Comparison of ENCODE assay signal across 8 cellular contexts in the genomic region with DNA sequence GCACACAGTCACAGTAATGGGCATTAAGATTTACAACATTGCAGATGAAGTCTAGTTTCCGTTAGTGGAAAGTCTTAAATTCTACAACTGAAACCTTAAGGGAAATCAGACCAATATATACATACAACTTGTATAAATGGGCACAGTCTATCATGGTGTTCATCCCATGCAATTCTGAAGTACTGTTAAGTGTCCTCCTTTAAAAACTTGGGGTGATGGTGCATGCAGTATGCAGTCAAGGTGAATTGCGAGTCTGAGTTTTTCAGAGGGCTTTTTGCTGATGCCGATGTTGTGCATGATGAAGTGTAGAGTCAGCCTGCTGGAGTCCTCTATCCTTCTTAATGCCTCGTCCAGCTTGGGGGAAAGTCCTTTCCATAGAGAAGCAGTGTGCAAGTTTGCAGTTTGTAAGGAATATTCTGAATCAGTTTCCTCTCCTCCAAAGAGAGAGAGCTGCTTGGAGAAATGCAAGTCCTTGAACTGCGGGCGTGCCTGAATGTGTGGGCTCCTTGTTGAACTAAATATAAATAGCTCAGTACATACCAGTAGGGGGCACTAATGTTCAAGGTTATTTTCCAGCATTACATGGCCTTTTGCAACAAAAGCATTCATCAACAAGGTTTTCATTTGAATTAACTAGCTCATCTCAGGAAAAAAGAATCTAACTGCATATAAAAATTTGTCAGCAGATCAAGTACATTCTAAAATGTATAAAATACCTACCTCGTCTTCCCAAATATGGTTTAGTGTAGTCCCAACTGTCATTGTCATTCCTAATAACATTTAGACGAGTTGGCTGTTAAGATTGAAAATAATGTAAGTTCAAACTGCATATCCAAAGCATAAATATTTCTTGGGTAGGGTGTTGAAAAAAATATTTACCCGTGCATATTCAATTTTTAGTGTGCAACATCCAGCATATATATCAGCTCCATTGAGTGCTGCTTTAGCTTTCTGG. TPM values are rescaled to one million over a fixed set of nuclear protein-coding genes. Genes with fewer than 3 reads are reported as not detected.
DNase-seq lines count a peak whose midpoint lies in the region; ATAC-seq and TF ChIP-seq lines count a peak whose summit lies in the region.

No MANE protein-coding gene starts in this region.

- CTCF ChIA-PET in activated CD8-positive, alpha-beta T cell treated with anti-CD3 and anti-CD28 coated beads for 36 hours (lab: Charles Lee), result interaction anchor here (0.6 to 13.3 kb wide), 70 partner anchors 8 to 289 kb away, joined by 3 to 168 read pairs (median 5); a partner anchor contains a TSS

- peak; percentile 80 for TF ChIP-seq CTCF in activated CD8-positive, alpha-beta T cell treated with anti-CD3 and anti-CD28 coated beads for 36 hours (IDR thresholded peaks at IDR 0.05)
- TF ChIP-seq CTCF in fibroblast of villous mesenchyme (IDR thresholded peaks at IDR 0.05; ENCODE audit: insufficient read depth, low read depth, low read length) (peak; percentile 59), neutrophil (IDR thresholded peaks at IDR 0.05) (peak; percentile 72)

- peaks cover 21% of the 10 kb centered on the region for H3K4me1 Mint-ChIP-seq in activated CD8-positive, alpha-beta T cell treated with anti-CD3 and anti-CD28 coated beads for 36 hours (ENCODE audit: low read depth)

- ATAC-seq in HG02938 (IDR thresholded peaks at IDR 0.05; ENCODE audit: unreplicated experiment) (peak; percentile 47), GM19324 (IDR thresholded peaks at IDR 0.05; ENCODE audit: low FRiP score, unreplicated experiment) (no peak)
- peak; percentile 85 for ATAC-seq in activated CD8-positive, alpha-beta T cell treated with anti-CD3 and anti-CD28 coated beads for 36 hours

- peaks cover 48% of the 10 kb centered on the region for H3K36me3 Mint-ChIP-seq in activated CD8-positive, alpha-beta T cell treated with anti-CD3 and anti-CD28 coated beads for 36 hours (ENCODE audit: low read depth)

- intact Hi-C loops in activated CD8-positive, alpha-beta T cell treated with anti-CD3 and anti-CD28 coated beads for 36 hours (cut with micrococcal nuclease), result loop anchor here (1.0 kb wide), 1 partner anchor 142 kb away; no protein-coding TSS in a partner anchor

- no peaks in the 10 kb centered on the region for H3K9me3 Mint-ChIP-seq in activated CD8-positive, alpha-beta T cell treated with anti-CD3 and anti-CD28 coated beads for 36 hours

- H3K4me3 ChIP-seq in fibroblast of villous mesenchyme (ENCODE audit: low read depth, low read length) (no peak overlapping the region), neutrophil (ENCODE audit: low read depth in 1 of 2, low read length in 1 of 2) (no peak overlapping the region)

- no peak overlapping the region for H3K4me3 Mint-ChIP-seq in activated CD8-positive, alpha-beta T cell treated with anti-CD3 and anti-CD28 coated beads for 36 hours

- no peaks in the 10 kb centered on the region for H3K27me3 Mint-ChIP-seq in activated CD8-positive, alpha-beta T cell treated with anti-CD3 and anti-CD28 coated beads for 36 hours

- H3K4me1 ChIP-seq in neutrophil (ENCODE audit: control insufficient read depth in 1 of 2, insufficient read depth in 1 of 2, low read depth in 1 of 2, low read length in 1 of 2), result no peaks in the 10 kb centered on the region

- no peaks in the 10 kb centered on the region for H3K9me3 ChIP-seq in neutrophil

- DNase-seq in DMS79 (lab: John Stamatoyannopoulos, UW), result peak; percentile 54
- DNase-seq in NCI-H510A (lab: John Stamatoyannopoulos, UW), result peak; percentile 28
- DNase-seq in activated CD8-positive, alpha-beta T cell treated with anti-CD3 and anti-CD28 coated beads for 36 hours, result peak; percentile 58
- peak; percentile 85 for DNase-seq in fibroblast of villous mesenchyme (ENCODE audit: low read depth)
- no peak for DNase-seq in T-helper 9 cell

- peak overlapping the region; percentile 27 for H3K27ac Mint-ChIP-seq in activated CD8-positive, alpha-beta T cell treated with anti-CD3 and anti-CD28 coated beads for 36 hours

- H3K27me3 ChIP-seq in neutrophil, result no peaks in the 10 kb centered on the region

- H3K36me3 ChIP-seq in neutrophil, result peaks cover 65% of the 10 kb centered on the region

- POLR2A ChIA-PET in activated CD8-positive, alpha-beta T cell treated with anti-CD3 and anti-CD28 coated beads for 36 hours (lab: Charles Lee), result interaction anchor here (1.4 to 2.8 kb wide), 2 partner anchors 161 to 169 kb away, joined by 7 to 16 read pairs; a partner anchor contains a TSS

- peak overlapping the region; percentile 14 for H3K27ac ChIP-seq in neutrophil

RNA-seq across cellular contexts. Expression of a gene that starts 21.3 kb away (rescaled TPM):
- 10 to 100 TPM; 54.9 to 55.3 TPM for total RNA-seq in activated CD8-positive, alpha-beta T cell treated with anti-CD3 and anti-CD28 coated beads for 36 hours
- 40.6 and 57.0 TPM in 2 replicates for total RNA-seq in fibroblast of villous mesenchyme
